Comparison of ENCODE assay signal across 10 cellular contexts in the genomic region with DNA sequence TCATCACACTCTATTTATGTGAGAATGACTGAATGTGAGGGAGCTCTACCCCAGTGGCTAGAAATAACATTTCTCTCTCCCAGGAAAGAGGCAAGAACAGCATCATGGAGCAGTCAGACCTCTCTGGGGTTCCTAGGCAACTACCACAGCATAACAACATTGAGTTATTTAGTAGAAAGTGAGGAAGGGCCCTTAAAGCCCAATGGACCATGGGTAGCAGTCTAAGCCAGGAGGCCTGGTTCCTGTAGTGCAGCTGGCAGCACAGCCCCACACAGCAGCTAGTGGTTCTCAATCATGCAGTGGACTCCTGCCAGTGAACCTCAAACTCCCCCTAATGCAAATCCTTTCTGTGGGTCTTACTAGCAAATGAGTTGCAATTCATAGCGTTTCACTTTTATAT. TPM values are rescaled to one million over a fixed set of nuclear protein-coding genes. Genes with fewer than 3 reads are reported as not detected.
DNase-seq lines count a peak whose midpoint lies in the region; ATAC-seq lines count a peak whose summit lies in the region.
"Had no signal": no experiment of that assay in that cellular context is flagged by ENCODE, and none has a peak within 500 bp of the region (broad histone marks: within the 10 kb centered on the region; RNA-seq: fewer than 3 reads in every experiment).

No MANE protein-coding gene starts in this region.

- peak overlapping the region; percentile 3 to 52 for H3K4me3 Mint-ChIP-seq in effector memory CD8-positive, alpha-beta T cell
- H3K4me3 Mint-ChIP-seq in stimulated activated naive CD8-positive, alpha-beta T cell treated with anti-CD3 and anti-CD28 coated beads, Interleukin-15, amount 100 ng/mL, for 72 hours = peak overlapping the region; percentile 13 to 24

- no peaks in the 10 kb centered on the region for H3K27me3 Mint-ChIP-seq in effector memory CD8-positive, alpha-beta T cell
- no peaks in the 10 kb centered on the region for H3K27me3 Mint-ChIP-seq in stimulated activated naive CD8-positive, alpha-beta T cell treated with anti-CD3 and anti-CD28 coated beads, Interleukin-15, amount 100 ng/mL, for 72 hours

- H3K4me1 Mint-ChIP-seq in effector memory CD8-positive, alpha-beta T cell (ENCODE audit: low read depth in 2 of 2) = peaks cover 26 to 35% of the 10 kb centered on the region in 2 donors
- H3K4me1 Mint-ChIP-seq in stimulated activated naive CD8-positive, alpha-beta T cell treated with anti-CD3 and anti-CD28 coated beads, Interleukin-15, amount 100 ng/mL, for 72 hours = peaks cover 65% of the 10 kb centered on the region

- H3K36me3 Mint-ChIP-seq in effector memory CD8-positive, alpha-beta T cell (ENCODE audit: insufficient read depth) = no peaks in the 10 kb centered on the region

- ATAC-seq in Right ventricle myocardium superior (ENCODE audit: poor library complexity) (peak; percentile 25), HG03442 (IDR thresholded peaks at IDR 0.05; ENCODE audit: unreplicated experiment) (no peak), HG03469 (IDR thresholded peaks at IDR 0.05; ENCODE audit: unreplicated experiment) (no peak), GM21367 (IDR thresholded peaks at IDR 0.05; ENCODE audit: unreplicated experiment) (no peak)
- peak; percentile 74 for ATAC-seq in effector memory CD8-positive, alpha-beta T cell (replicated peaks)
- peak; percentile 88 for ATAC-seq in stimulated activated naive CD8-positive, alpha-beta T cell treated with anti-CD3 and anti-CD28 coated beads, Interleukin-15, amount 100 ng/mL, for 72 hours

- intact Hi-C loops in Right ventricle myocardium superior (cut with DNase I) = no loop called here
- intact Hi-C loops in cardiac septum (cut with DNase I) = no loop called here

- DNase-seq in Right ventricle myocardium superior = no peak
- no peak for DNase-seq in cardiac septum (ENCODE audit: low spot score)
- peak; percentile 12 for DNase-seq in T-helper 22 cell (ENCODE audit: low read depth)
- peak in 2 of 3 experiments; percentile 4 to 17 for DNase-seq in effector memory CD8-positive, alpha-beta T cell
- DNase-seq in stimulated activated naive CD8-positive, alpha-beta T cell treated with anti-CD3 and anti-CD28 coated beads, Interleukin-15, amount 100 ng/mL, for 72 hours = peak in 1 of 2 donors; percentile 57
- DNase-seq: activated effector memory CD4-positive, alpha-beta T cell treated with anti-CD3 and anti-CD28 coated beads, Interleukin-2, amount 50 U/mL, for 16 hours; SK-N-SH had no signal

- no peaks in the 10 kb centered on the region for H3K9me3 Mint-ChIP-seq in effector memory CD8-positive, alpha-beta T cell
- H3K9me3 Mint-ChIP-seq in stimulated activated naive CD8-positive, alpha-beta T cell treated with anti-CD3 and anti-CD28 coated beads, Interleukin-15, amount 100 ng/mL, for 72 hours = no peaks in the 10 kb centered on the region

- peak overlapping the region; percentile 84 for H3K27ac Mint-ChIP-seq in effector memory CD8-positive, alpha-beta T cell
- peak overlapping the region; percentile 27 to 87 for H3K27ac Mint-ChIP-seq in stimulated activated naive CD8-positive, alpha-beta T cell treated with anti-CD3 and anti-CD28 coated beads, Interleukin-15, amount 100 ng/mL, for 72 hours

RNA-seq across cellular contexts. Expression of gene SPEF2, which starts 55.3 kb away (rescaled TPM):
- total RNA-seq in Right ventricle myocardium superior = 1.1 TPM
- 2.2 TPM for total RNA-seq in cardiac septum

Comparison
In these comparisons a context has a peak if more than half of its experiments do, and no peak if none do; other contexts are left out.
1. ATAC-seq: peak in Right ventricle myocardium superior (single experiment), effector memory CD8-positive, alpha-beta T cell (single experiment) and stimulated activated naive CD8-positive, alpha-beta T cell treated with anti-CD3 and anti-CD28 coated beads, Interleukin-15, amount 100 ng/mL, for 72 hours (single experiment); none in HG03442 (single experiment), HG03469 (single experiment) and GM21367 (single experiment).
2. DNase-seq: peak in T-helper 22 cell (single experiment) and effector memory CD8-positive, alpha-beta T cell (2 of 3); none in Right ventricle myocardium superior (single experiment) and cardiac septum (single experiment).